24 cellular contexts compared by ENCODE assay signal in genomic region chr22:29316429-29316828, GRCh38. TPM values are rescaled to one million over a fixed set of nuclear protein-coding genes. Genes with fewer than 3 reads are reported as not detected.
DNase-seq lines count a peak whose midpoint lies in the region; ATAC-seq and TF ChIP-seq lines count a peak whose summit lies in the region.
"Had no signal": no experiment of that assay in that cellular context is flagged by ENCODE, and none has a peak within 500 bp of the region (broad histone marks: within the 10 kb centered on the region; RNA-seq: fewer than 3 reads in every experiment).

No MANE protein-coding gene starts in this region.

- H3K4me2 ChIP-seq in osteoblast (ENCODE audit: insufficient read depth, low read length), result no peak overlapping the region

- intact Hi-C loops in activated CD4-positive, alpha-beta T cell treated with anti-CD3 and anti-CD28 coated beads, Interleukin-2, amount 10 ng/mL, durations not matched to agents 24 days and 14 days (cut with micrococcal nuclease), result no loop called here

- peaks cover 44% of the 10 kb centered on the region for H3K27me3 Mint-ChIP-seq in activated CD4-positive, alpha-beta T cell treated with anti-CD3 and anti-CD28 coated beads, Interleukin-2, amount 10 ng/mL, durations not matched to agents 24 days and 14 days
- peaks cover 41% of the 10 kb centered on the region for H3K27me3 Mint-ChIP-seq in T-helper 17 cell

- peak overlapping the region; percentile 29 for H3K4me3 Mint-ChIP-seq in activated CD4-positive, alpha-beta T cell treated with anti-CD3 and anti-CD28 coated beads, Interleukin-2, amount 10 ng/mL, durations not matched to agents 24 days and 14 days
- H3K4me3 Mint-ChIP-seq in T-helper 17 cell, result peak overlapping the region; percentile 68

- no peaks in the 10 kb centered on the region for H3K79me2 ChIP-seq in osteoblast (ENCODE audit: insufficient read depth, low read length)

- ATAC-seq in T-helper 17 cell (no peak), GM21360 (IDR thresholded peaks at IDR 0.05; ENCODE audit: unreplicated experiment) (no peak)

- DNase-seq in activated CD4-positive, alpha-beta T cell treated with anti-CD3 and anti-CD28 coated beads, Interleukin-2, amount 10 ng/mL, durations not matched to agents 24 days and 14 days, result no peak
- DNase-seq in activated CD4-positive, alpha-beta T cell treated with anti-CD3 and anti-CD28 coated beads, Interleukin-2, amount 50 U/mL, for 1 hour, result no peak
- DNase-seq in T-helper 17 cell (no peak), epidermal melanocyte (ENCODE audit: insufficient read length, low spot score) (peak; percentile 4), osteoblast (ENCODE audit: insufficient read length, low spot score, missing footprints) (peak; percentile 86), retina (no peak), NCI-H526 treated with DMSO at 0.1 percent for 48 hours (lab: John Stamatoyannopoulos, UW) (no peak)
- DNase-seq: activated CD4-positive, CD25-positive, alpha-beta regulatory T cell treated with anti-CD3 and anti-CD28 coated beads, Interleukin-2, amount 50 U/mL, for 72 hours; AML-193; dermis blood vessel endothelial cell; foreskin fibroblast; NCI-H1092; NCI-H2081 treated with DMSO at 0.1 percent for 48 hours; Peyer's patch; stimulated activated CD4-positive, alpha-beta T cell treated with anti-CD3 and anti-CD28 coated beads, Interleukin-2, amount 100 ng/mL, for 24 hours; stimulated activated naive CD4-positive, alpha-beta T cell treated with Interleukin-2 at 50 U/mL for 16 hours; T1000 had no signal

- H3K9me3 ChIP-seq in T-helper 17 cell (ENCODE audit: control insufficient read depth, low read length, poor library complexity, severe bottlenecking), result no peaks in the 10 kb centered on the region
- no peaks in the 10 kb centered on the region for H3K9me3 ChIP-seq in osteoblast (ENCODE audit: low read depth, low read length)
- H3K9me3 ChIP-seq: HAP-1, Peyer's patch, tibial nerve had no signal

- H3K9me3 Mint-ChIP-seq in activated CD4-positive, alpha-beta T cell treated with anti-CD3 and anti-CD28 coated beads, Interleukin-2, amount 10 ng/mL, durations not matched to agents 24 days and 14 days, result no peaks in the 10 kb centered on the region

- H3K36me3 ChIP-seq in osteoblast (ENCODE audit: insufficient read depth, low read length), result no peaks in the 10 kb centered on the region
- H3K36me3 ChIP-seq: HAP-1, Peyer's patch, tibial nerve had no signal

- H3K4me1 Mint-ChIP-seq in activated CD4-positive, alpha-beta T cell treated with anti-CD3 and anti-CD28 coated beads, Interleukin-2, amount 10 ng/mL, durations not matched to agents 24 days and 14 days, result peaks cover 12% of the 10 kb centered on the region
- H3K4me1 Mint-ChIP-seq in T-helper 17 cell, result peaks cover 17% of the 10 kb centered on the region

- no peak overlapping the region for H3K27ac ChIP-seq in osteoblast (ENCODE audit: low read depth, low read length)
- H3K27ac ChIP-seq: 22Rv1, Peyer's patch, SK-N-MC, tibial nerve had no signal

- peaks cover 41% of the 10 kb centered on the region for H3K27me3 ChIP-seq in osteoblast (ENCODE audit: insufficient read depth, low read length)

- no peak for TF ChIP-seq CTCF in osteoblast (IDR thresholded peaks at IDR 0.05; ENCODE audit: extremely low read depth, low read depth, low read length)

- H3K4me1 ChIP-seq in osteoblast (ENCODE audit: insufficient read depth, low read length), result peaks cover 5% of the 10 kb centered on the region
- H3K4me1 ChIP-seq: HAP-1 had no signal

- H3K36me3 Mint-ChIP-seq in activated CD4-positive, alpha-beta T cell treated with anti-CD3 and anti-CD28 coated beads, Interleukin-2, amount 10 ng/mL, durations not matched to agents 24 days and 14 days (ENCODE audit: low read depth), result no peaks in the 10 kb centered on the region
- no peaks in the 10 kb centered on the region for H3K36me3 Mint-ChIP-seq in T-helper 17 cell (ENCODE audit: low read depth)

- peaks cover 10% of the 10 kb centered on the region for H4K20me1 ChIP-seq in osteoblast (ENCODE audit: insufficient read depth, low read length)

- no peak overlapping the region for H3K27ac Mint-ChIP-seq in activated CD4-positive, alpha-beta T cell treated with anti-CD3 and anti-CD28 coated beads, Interleukin-2, amount 10 ng/mL, durations not matched to agents 24 days and 14 days
- no peak overlapping the region for H3K27ac Mint-ChIP-seq in T-helper 17 cell

- no peak overlapping the region for H3K4me3 ChIP-seq in osteoblast (ENCODE audit: insufficient read depth, low read length)
- H3K4me3 ChIP-seq: HAP-1, lung, SK-N-MC had no signal

- no peak overlapping the region for H2AFZ ChIP-seq in osteoblast (ENCODE audit: low read length)

RNA-seq across cellular contexts. Expression of gene RASL10A, which starts 0.9 kb away (rescaled TPM):
- 0.30 and 0.64 TPM in 2 replicates for total RNA-seq in activated CD4-positive, alpha-beta T cell treated with anti-CD3 and anti-CD28 coated beads, Interleukin-2, amount 10 ng/mL, durations not matched to agents 24 days and 14 days
- total RNA-seq in T-helper 17 cell (under 1 TPM in 1 of 2 donors, not detected in 1; 0.92 TPM), osteoblast (not detected in 2 replicates)
- total RNA-seq: NCI-H460 had no signal

RNA-seq across cellular contexts. Expression of gene GAS2L1, which starts 10.0 kb away (rescaled TPM):
- 1.5 and 2.6 TPM in 2 replicates for total RNA-seq in activated CD4-positive, alpha-beta T cell treated with anti-CD3 and anti-CD28 coated beads, Interleukin-2, amount 10 ng/mL, durations not matched to agents 24 days and 14 days
- 10 to 100 TPM in 1 of 2 donors, 1 to 10 TPM in 1; 2.5 to 32.6 TPM for total RNA-seq in T-helper 17 cell
- 11.6 and 13.0 TPM in 2 replicates for total RNA-seq in osteoblast

RNA-seq across cellular contexts. Expression of gene EWSR1, which starts 48.4 kb away (rescaled TPM):
- 445 and 446 TPM in 2 replicates for total RNA-seq in activated CD4-positive, alpha-beta T cell treated with anti-CD3 and anti-CD28 coated beads, Interleukin-2, amount 10 ng/mL, durations not matched to agents 24 days and 14 days
- total RNA-seq in T-helper 17 cell (100 to 1,000 TPM; 323 to 335 TPM), osteoblast (139 and 148 TPM in 2 replicates)

RNA-seq across cellular contexts. Expression of gene RHBDD3, which starts 48.6 kb away (rescaled TPM):
- 49.5 and 51.9 TPM in 2 replicates for total RNA-seq in activated CD4-positive, alpha-beta T cell treated with anti-CD3 and anti-CD28 coated beads, Interleukin-2, amount 10 ng/mL, durations not matched to agents 24 days and 14 days
- 10 to 100 TPM; 11.3 to 15.9 TPM for total RNA-seq in T-helper 17 cell
- total RNA-seq in osteoblast, result 25.0 and 32.7 TPM in 2 replicates

Comparison
In these comparisons a context has a peak if more than half of its experiments do, and no peak if none do; other contexts are left out.
1. DNase-seq: peak in epidermal melanocyte (single experiment) and osteoblast (single experiment); none in activated CD4-positive, alpha-beta T cell treated with anti-CD3 and anti-CD28 coated beads, Interleukin-2, amount 10 ng/mL, durations not matched to agents 24 days and 14 days (single experiment), activated CD4-positive, alpha-beta T cell treated with anti-CD3 and anti-CD28 coated beads, Interleukin-2, amount 50 U/mL, for 1 hour (single experiment), T-helper 17 cell (0 of 3), retina (single experiment) and NCI-H526 treated with DMSO at 0.1 percent for 48 hours (single experiment).